20 cellular contexts compared by ENCODE assay signal in genomic region chr20:19121463-19121862, GRCh38.
"Had no signal": no experiment of that assay in that cellular context is flagged by ENCODE, and none has a peak within 500 bp of the region (broad histone marks: within the 10 kb centered on the region; RNA-seq: fewer than 3 reads in every experiment).

No MANE protein-coding gene starts in this region.

- H2AFZ ChIP-seq: neural progenitor cell had no signal

- DNase-seq: activated CD4-positive, alpha-beta T cell treated with anti-CD3 and anti-CD28 coated beads, Interleukin-2, amount 10 ng/mL, durations not matched to agents 7 days and 5 days; activated CD8-positive, alpha-beta T cell treated with anti-CD3 and anti-CD28 coated beads, Interleukin-2, amount 10 ng/mL, durations not matched to agents 7 days and 5 days; activated naive CD4-positive, alpha-beta T cell treated with anti-CD3 and anti-CD28 coated beads for 36 hours; activated naive CD8-positive, alpha-beta T cell treated with anti-CD3 and anti-CD28 coated beads, Interleukin-2, amount 50 U/mL, for 24 hours; activated T-cell treated with anti-CD3 and anti-CD28 coated beads, Interleukin-2, amount 50 U/mL, for 4 hours; aorta; brain microvascular endothelial cell; effector CD4-positive, alpha-beta T cell; heart right ventricle; kidney glomerular epithelial cell; left ventricle myocardium superior; naive thymus-derived CD4-positive, alpha-beta T cell; right lobe of liver; stimulated activated CD4-positive, alpha-beta T cell treated with anti-CD3 and anti-CD28 coated beads, Interleukin-4, amount 100 ng/mL, for 24 hours; thyroid gland had no signal

- H3K27me3 ChIP-seq: brain microvascular endothelial cell, heart right ventricle, neural progenitor cell, right lobe of liver, thyroid gland had no signal

- H3K4me1 ChIP-seq: heart right ventricle, neural progenitor cell, right lobe of liver, thyroid gland had no signal

- H3K9me3 Mint-ChIP-seq: activated CD4-positive, alpha-beta T cell treated with anti-CD3 and anti-CD28 coated beads, Interleukin-2, amount 10 ng/mL, durations not matched to agents 7 days and 5 days; activated naive CD4-positive, alpha-beta T cell treated with anti-CD3 and anti-CD28 coated beads for 36 hours; activated naive CD8-positive, alpha-beta T cell treated with anti-CD3 and anti-CD28 coated beads, Interleukin-2, amount 50 U/mL, for 24 hours; activated T-cell treated with anti-CD3 and anti-CD28 coated beads, Interleukin-2, amount 50 U/mL, for 4 hours; neural progenitor cell had no signal

- H3K4me1 Mint-ChIP-seq: activated CD4-positive, alpha-beta T cell treated with anti-CD3 and anti-CD28 coated beads, Interleukin-2, amount 10 ng/mL, durations not matched to agents 7 days and 5 days; activated naive CD8-positive, alpha-beta T cell treated with anti-CD3 and anti-CD28 coated beads, Interleukin-2, amount 50 U/mL, for 24 hours; central memory CD8-positive, alpha-beta T cell; naive thymus-derived CD4-positive, alpha-beta T cell; neural progenitor cell; stimulated activated effector memory CD8-positive, alpha-beta T cell treated with anti-CD3 and anti-CD28 coated beads, Interleukin-12 subunit alpha, Interleukin-12 subunit beta, amount 100 ng/mL, for 72 hours had no signal

- H3K27ac Mint-ChIP-seq: activated CD4-positive, alpha-beta T cell treated with anti-CD3 and anti-CD28 coated beads, Interleukin-2, amount 10 ng/mL, durations not matched to agents 7 days and 5 days; activated CD8-positive, alpha-beta T cell treated with anti-CD3 and anti-CD28 coated beads, Interleukin-2, amount 10 ng/mL, durations not matched to agents 7 days and 5 days; activated naive CD4-positive, alpha-beta T cell treated with anti-CD3 and anti-CD28 coated beads for 36 hours; activated naive CD8-positive, alpha-beta T cell treated with anti-CD3 and anti-CD28 coated beads, Interleukin-2, amount 50 U/mL, for 24 hours; naive thymus-derived CD4-positive, alpha-beta T cell; neural progenitor cell; stimulated activated effector memory CD8-positive, alpha-beta T cell treated with anti-CD3 and anti-CD28 coated beads, Interleukin-12 subunit alpha, Interleukin-12 subunit beta, amount 100 ng/mL, for 72 hours had no signal

- H3K27me3 Mint-ChIP-seq: activated CD4-positive, alpha-beta T cell treated with anti-CD3 and anti-CD28 coated beads, Interleukin-2, amount 10 ng/mL, durations not matched to agents 7 days and 5 days; activated naive CD8-positive, alpha-beta T cell treated with anti-CD3 and anti-CD28 coated beads, Interleukin-2, amount 50 U/mL, for 24 hours; central memory CD8-positive, alpha-beta T cell had no signal

- H3K27ac ChIP-seq: brain microvascular endothelial cell, heart right ventricle, neural progenitor cell, right lobe of liver, thyroid gland had no signal

- H3K9ac ChIP-seq: neural progenitor cell had no signal

- H3K4me3 ChIP-seq: heart right ventricle, neural progenitor cell, right lobe of liver, thyroid gland had no signal

- H3K36me3 Mint-ChIP-seq: naive thymus-derived CD4-positive, alpha-beta T cell; neural progenitor cell; stimulated activated effector memory CD8-positive, alpha-beta T cell treated with anti-CD3 and anti-CD28 coated beads, Interleukin-12 subunit alpha, Interleukin-12 subunit beta, amount 100 ng/mL, for 72 hours had no signal

- H3K4me2 ChIP-seq: neural progenitor cell had no signal

- H3K9me3 ChIP-seq: heart right ventricle, right lobe of liver, thyroid gland had no signal

- ATAC-seq: activated CD4-positive, CD25-positive, alpha-beta regulatory T cell treated with anti-CD3 and anti-CD28 coated beads, Interleukin-2, amount 50 U/mL, for 24 hours; activated CD8-positive, alpha-beta T cell treated with anti-CD3 and anti-CD28 coated beads, Interleukin-2, amount 10 ng/mL, durations not matched to agents 7 days and 5 days; activated naive CD8-positive, alpha-beta T cell treated with anti-CD3 and anti-CD28 coated beads, Interleukin-2, amount 50 U/mL, for 24 hours; activated T-cell treated with anti-CD3 and anti-CD28 coated beads, Interleukin-2, amount 50 U/mL, for 4 hours; esophagus mucosa; heart right ventricle; left ventricle myocardium superior; naive thymus-derived CD4-positive, alpha-beta T cell; right lobe of liver; stimulated activated effector memory CD8-positive, alpha-beta T cell treated with anti-CD3 and anti-CD28 coated beads, Interleukin-12 subunit alpha, Interleukin-12 subunit beta, amount 100 ng/mL, for 72 hours had no signal

- H3K4me3 Mint-ChIP-seq: activated CD4-positive, alpha-beta T cell treated with anti-CD3 and anti-CD28 coated beads, Interleukin-2, amount 10 ng/mL, durations not matched to agents 7 days and 5 days; activated CD8-positive, alpha-beta T cell treated with anti-CD3 and anti-CD28 coated beads, Interleukin-2, amount 10 ng/mL, durations not matched to agents 7 days and 5 days; activated naive CD4-positive, alpha-beta T cell treated with anti-CD3 and anti-CD28 coated beads for 36 hours; activated naive CD8-positive, alpha-beta T cell treated with anti-CD3 and anti-CD28 coated beads, Interleukin-2, amount 50 U/mL, for 24 hours; activated T-cell treated with anti-CD3 and anti-CD28 coated beads, Interleukin-2, amount 50 U/mL, for 4 hours; central memory CD8-positive, alpha-beta T cell; naive thymus-derived CD4-positive, alpha-beta T cell; neural progenitor cell; stimulated activated effector memory CD8-positive, alpha-beta T cell treated with anti-CD3 and anti-CD28 coated beads, Interleukin-12 subunit alpha, Interleukin-12 subunit beta, amount 100 ng/mL, for 72 hours had no signal

- H3K36me3 ChIP-seq: brain microvascular endothelial cell, heart right ventricle, neural progenitor cell, right lobe of liver, thyroid gland had no signal
